In the genomic region with DNA sequence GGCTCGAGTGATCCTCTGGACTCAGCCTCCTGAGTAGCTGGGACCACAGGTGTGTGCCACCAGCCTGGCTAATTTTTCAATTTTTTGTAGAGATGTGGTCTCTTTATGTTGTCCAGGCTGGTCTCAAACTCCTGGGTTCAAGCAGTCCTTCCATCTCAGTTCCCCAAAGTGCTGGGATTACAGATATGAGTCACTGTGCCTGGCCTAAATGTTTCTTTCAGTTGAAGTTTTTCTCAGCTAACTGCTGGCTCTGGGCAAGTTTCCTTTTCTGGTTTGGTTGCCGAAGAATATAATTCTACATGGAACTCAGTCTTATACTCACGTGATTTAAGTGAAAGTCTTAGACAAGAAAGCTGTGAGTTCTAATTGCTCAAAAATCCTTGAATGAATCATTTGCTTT, we compare ENCODE assay signal across 10 cellular contexts. TPM values are rescaled to one million over a fixed set of nuclear protein-coding genes. Genes with fewer than 3 reads are reported as not detected.
A peak's percentile ranks its signal among the peaks of the same experiment; 100 is the strongest.
DNase-seq lines count a peak whose midpoint lies in the region; ATAC-seq and TF ChIP-seq lines count a peak whose summit lies in the region.
"Had no signal": no experiment of that assay in that cellular context is flagged by ENCODE, and none has a peak within 500 bp of the region (broad histone marks: within the 10 kb centered on the region; RNA-seq: fewer than 3 reads in every experiment).

No MANE protein-coding gene starts in this region.

- peaks cover 2% of the 10 kb centered on the region; the same call in 1 of the 2 replicates for H4K20me1 ChIP-seq in PC-9 (ENCODE audit: insufficient read depth)

- H3K4me3 ChIP-seq in A673 (ENCODE audit: low read depth, low read length, poor library complexity, severe bottlenecking): no peak overlapping the region
- H3K4me3 ChIP-seq in PC-9: no peak overlapping the region

- CTCF ChIA-PET in A673 (lab: Charles Lee) (no interaction called here), PC-9 (lab: Charles Lee) (no interaction called here)

- H3K9me2 ChIP-seq in PC-9 (ENCODE audit: insufficient read depth): no peaks in the 10 kb centered on the region

- H3F3A ChIP-seq in PC-9 (ENCODE audit: insufficient read depth, low read depth): peaks cover 5% of the 10 kb centered on the region

- H3K4me1 ChIP-seq in A673 (ENCODE audit: insufficient read depth, low read length, poor library complexity, severe bottlenecking) (peaks cover 31% of the 10 kb centered on the region), PC-9 (replicated peaks; ENCODE audit: insufficient read depth) (no peaks in the 10 kb centered on the region)

- TF ChIP-seq CTCF in A673 (conservative IDR thresholded peaks at IDR 0.05; ENCODE audit: low read depth, low read length): no peak
- TF ChIP-seq CTCF in PC-9 (conservative IDR thresholded peaks at IDR 0.05): no peak

- no TSS peak for BruUV-seq in A673 (replicated peaks; lab: Mats Ljungman, UMichigan)
- BruUV-seq in PC-9 (replicated peaks; lab: Mats Ljungman, UMichigan): no TSS peak

- H3K27me3 ChIP-seq in A673 (replicated peaks; ENCODE audit: insufficient read depth, low read depth, low read length, poor library complexity): no peaks in the 10 kb centered on the region
- H3K27me3 ChIP-seq in PC-9 (ENCODE audit: insufficient read depth, low read depth): no peaks in the 10 kb centered on the region

- intact Hi-C loops in A673 (cut with micrococcal nuclease; ENCODE audit: unreplicated experiment) (no loop called here), PC-9 (cut with micrococcal nuclease; ENCODE audit: unreplicated experiment) (no loop called here)

- H2AFZ ChIP-seq in PC-9: no peak overlapping the region

- no peaks in the 10 kb centered on the region for H3K9me3 ChIP-seq in A673 (ENCODE audit: low read depth, low read length, poor library complexity, severe bottlenecking)
- H3K9me3 ChIP-seq in PC-9 (ENCODE audit: insufficient read depth, low read depth): no peaks in the 10 kb centered on the region

- POLR2A ChIA-PET in A673 (lab: Charles Lee; ENCODE audit: low non-redundant PET): no interaction called here
- POLR2A ChIA-PET in PC-9 (lab: Charles Lee; ENCODE audit: unreplicated experiment): no interaction called here

- ATAC-seq in GM19023 (IDR thresholded peaks at IDR 0.05; ENCODE audit: unreplicated experiment): peak; percentile 53
- ATAC-seq in HG02852 (IDR thresholded peaks at IDR 0.05; ENCODE audit: unreplicated experiment): peak; percentile 52
- ATAC-seq in GM19324 (IDR thresholded peaks at IDR 0.05; ENCODE audit: low FRiP score, unreplicated experiment): no peak
- ATAC-seq: HCT116 had no signal

- DNase-seq in A673 (ENCODE audit: low spot score) (no peak), PC-9 (no peak), GM03348 (ENCODE audit: low spot score) (no peak), SHP77 (lab: John Stamatoyannopoulos, UW) (no peak), NCI-H1417 treated with DMSO at 0.1 percent for 48 hours (lab: John Stamatoyannopoulos, UW) (no peak)
- DNase-seq: AML-193 had no signal

- peaks cover 45% of the 10 kb centered on the region for H3K36me3 ChIP-seq in A673 (ENCODE audit: insufficient read depth, low read length, poor library complexity, severe bottlenecking)
- peaks cover 38% of the 10 kb centered on the region for H3K36me3 ChIP-seq in PC-9 (ENCODE audit: low read depth)

- H3K79me2 ChIP-seq in PC-9 (ENCODE audit: low read depth): no peaks in the 10 kb centered on the region

- peak overlapping the region; percentile 8 for H3K27ac ChIP-seq in A673 (ENCODE audit: low read depth, low read length, poor library complexity, severe bottlenecking)
- H3K27ac ChIP-seq in PC-9: 0 out of 2 replicates have a peak overlapping the region, but pooled peaks have one; percentile 4

- no peak overlapping the region for H3K4me2 ChIP-seq in PC-9

RNA-seq across cellular contexts. Expression of a gene that starts 57.0 kb away (rescaled TPM):
- total RNA-seq in A673 (2021): 15.1 and 16.8 TPM in 2 replicates
- 5.1 and 8.7 TPM in 2 replicates for total RNA-seq in PC-9 (2021)

RNA-seq across cellular contexts. Expression of a gene that starts 57.2 kb away (rescaled TPM):
- total RNA-seq in A673 (2021) (19.0 and 23.3 TPM in 2 replicates), PC-9 (2021) (7.3 and 14.2 TPM in 2 replicates)
